Comparison of ENCODE assay signal across 1 cellular context in genomic region chr17:70848785-70849184, GRCh38.
TF ChIP-seq lines count a peak whose summit lies in the region.

No MANE protein-coding gene starts in this region.

TF ChIP-seq in SK-N-SH, 30 proteins besides CTCF, POLR2A, EP300 and RAD21 (continued from another document):
- no peak for TF ChIP-seq USF1 (IDR thresholded peaks at IDR 0.05; ENCODE audit: borderline replicate concordance, low read depth)
- no peak for TF ChIP-seq SMC3 (IDR thresholded peaks at IDR 0.05; ENCODE audit: low read depth, low read length)
- no peak for TF ChIP-seq TAF1 (IDR thresholded peaks at IDR 0.05; ENCODE audit: borderline replicate concordance, low read depth, low read length)
